Comparison of ENCODE assay signal across 14 cellular contexts in the genomic region with DNA sequence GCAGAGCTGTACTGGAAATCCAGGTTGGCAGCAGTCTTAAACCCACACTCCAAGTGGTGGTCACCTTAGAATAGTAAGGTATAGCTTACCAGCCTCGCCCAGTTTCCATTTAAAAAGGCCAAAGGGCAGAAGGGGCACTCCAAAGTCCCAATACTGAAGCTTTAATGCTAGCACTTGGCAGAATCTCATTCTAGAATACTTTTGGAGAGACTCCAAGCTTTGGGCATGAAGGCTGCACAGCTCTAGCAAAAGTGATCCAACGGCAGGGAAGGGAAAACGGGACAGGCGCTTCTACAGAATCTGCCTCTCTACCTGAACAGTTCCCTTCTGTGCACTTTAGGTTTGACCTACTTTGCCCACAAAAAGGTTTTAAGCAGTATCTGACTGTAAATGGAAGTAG. TPM values are rescaled to one million over a fixed set of nuclear protein-coding genes. Genes with fewer than 3 reads are reported as not detected.
DNase-seq lines count a peak whose midpoint lies in the region; ATAC-seq and TF ChIP-seq lines count a peak whose summit lies in the region.
"Had no signal": no experiment of that assay in that cellular context is flagged by ENCODE, and none has a peak within 500 bp of the region (broad histone marks: within the 10 kb centered on the region; RNA-seq: fewer than 3 reads in every experiment).

No MANE protein-coding gene starts in this region.

- no peak overlapping the region for H2BK20ac ChIP-seq in IMR-90 (ENCODE audit: low read depth, low read length)

- no peak overlapping the region for H2BK15ac ChIP-seq in IMR-90 (ENCODE audit: low read depth, low read length)

- no peak overlapping the region for H4K8ac ChIP-seq in IMR-90 (ENCODE audit: low read depth in 2 of 2, low read length in 2 of 2)

- H3K27me3 ChIP-seq in IMR-90 (ENCODE audit: control insufficient read depth, insufficient read depth, low read length): no peaks in the 10 kb centered on the region
- no peaks in the 10 kb centered on the region for H3K27me3 ChIP-seq in left lung
- H3K27me3 ChIP-seq in subcutaneous abdominal adipose tissue (ENCODE audit: control insufficient read depth in 5 of 5, insufficient read depth in 4 of 5, low read length in 5 of 5): no peaks in the 10 kb centered on the region
- H3K27me3 ChIP-seq: MG63 had no signal

- no peak overlapping the region for H3K27ac ChIP-seq in IMR-90 (ENCODE audit: insufficient read depth, low read length)
- H3K27ac ChIP-seq in left lung: peak overlapping the region; percentile 69 to 82
- peak overlapping the region; percentile 90 for H3K27ac ChIP-seq in subcutaneous abdominal adipose tissue (ENCODE audit: low read depth, low read length)

- H3K14ac ChIP-seq in IMR-90 (replicated peaks; ENCODE audit: low read depth, low read length): no peak overlapping the region

- no peak overlapping the region for H4K91ac ChIP-seq in IMR-90 (ENCODE audit: insufficient read depth, low read depth, low read length)

- H3K4ac ChIP-seq in IMR-90 (ENCODE audit: low read depth, low read length): 0 out of 2 replicates have a peak overlapping the region, but pooled peaks have one; percentile 20

- intact Hi-C loops in IMR-90 (cut with micrococcal nuclease): no loop called here
- intact Hi-C loops in left lung (cut with DNase I): no loop called here

- peaks cover 22% of the 10 kb centered on the region for H3K4me1 ChIP-seq in IMR-90 (ENCODE audit: control insufficient read depth, insufficient read depth, low read length)
- peaks cover 37 to 90% of the 10 kb centered on the region in 2 donors for H3K4me1 ChIP-seq in left lung
- peaks cover 7 to 78% (median 70%) of the 10 kb centered on the region in 5 donors for H3K4me1 ChIP-seq in subcutaneous abdominal adipose tissue (ENCODE audit: control insufficient read depth in 5 of 5, insufficient read depth in 5 of 5, low read length in 5 of 5)

- H2AFZ ChIP-seq in IMR-90 (replicated peaks; ENCODE audit: low read length, poor library complexity): no peak overlapping the region

- H2BK5ac ChIP-seq in IMR-90 (ENCODE audit: low read depth, low read length, poor library complexity, severe bottlenecking): no peak overlapping the region

- no peak overlapping the region for H3K18ac ChIP-seq in IMR-90 (ENCODE audit: low read depth, low read length)

- no peak for DNase-seq in IMR-90
- peak; percentile 71 for DNase-seq in cerebellar cortex (ENCODE audit: low spot score)
- DNase-seq in left lung: no peak
- DNase-seq in NCI-H446 treated with DMSO at 0.1 percent for 48 hours (lab: John Stamatoyannopoulos, UW): no peak
- no peak for DNase-seq in GM13976 (ENCODE audit: low spot score)
- DNase-seq: head of caudate nucleus; MG63; naive thymus-derived CD4-positive, alpha-beta T cell; NCI-H2081 treated with DMSO at 0.1 percent for 48 hours; NCI-H82; stimulated activated CD4-positive, alpha-beta T cell treated with anti-CD3 and anti-CD28 coated beads, Interleukin-1b, Interleukin-23, amount 100 ng/mL, for 48 hours had no signal

- no peak overlapping the region for H3K4me3 ChIP-seq in IMR-90 (ENCODE audit: insufficient read depth, low read depth, low read length)
- H3K4me3 ChIP-seq in left lung: no peak overlapping the region
- peak overlapping the region in 2 of 5 donors; percentile 2 to 30 for H3K4me3 ChIP-seq in subcutaneous abdominal adipose tissue (ENCODE audit: low read depth in 1 of 5, low read length in 5 of 5)
- H3K4me3 ChIP-seq: MG63 had no signal

- WGBS in IMR-90 (ENCODE audit: extremely low coverage in 2 of 2, insufficient read length in 1 of 2), 2 experiments: no CpG with 5 or more reads among the region's 4 CpGs

- TF ChIP-seq RAD21 in IMR-90 (IDR thresholded peaks at IDR 0.05; ENCODE audit: low read length): no peak

- no TSS peak for BruUV-seq in IMR-90 (replicated peaks; lab: Mats Ljungman, UMichigan)

- H3K9ac ChIP-seq in IMR-90 (ENCODE audit: low read depth, low read length) (no peak overlapping the region), subcutaneous abdominal adipose tissue (ENCODE audit: low read length in 5 of 5) (peak overlapping the region in 3 of 5 donors; percentile 2 to 35 (median 14))

- H3K9me1 ChIP-seq in IMR-90 (ENCODE audit: insufficient read depth, low read length): peaks cover 25% of the 10 kb centered on the region

- no peak overlapping the region for H2AK9ac ChIP-seq in IMR-90 (replicated peaks; ENCODE audit: low read depth, low read length, poor library complexity)

- no peak overlapping the region for H3K4me2 ChIP-seq in IMR-90 (ENCODE audit: low read depth, low read length)

- POLR2A ChIA-PET in IMR-90 (lab: Charles Lee; ENCODE audit: unreplicated experiment): no interaction called here

- in situ Hi-C loops in IMR-90 (cut with MboI; ENCODE audit: low sequenced_read_pairs) (no loop called here), GM13976 (cut with MboI; ENCODE audit: low sequenced_read_pairs, unreplicated experiment) (no loop called here)

- dilution Hi-C loops in IMR-90 (cut with HindIII; ENCODE audit: low sequenced_read_pairs, unreplicated experiment): no loop called here

- no peak overlapping the region for H2BK120ac ChIP-seq in IMR-90 (ENCODE audit: low read depth, low read length)

- CTCF ChIA-PET in IMR-90 (lab: Yijun Ruan, JAX): interaction anchor here (0.5 kb wide), 2 partner anchors 30 to 88 kb away, joined by 3 to 4 read pairs; no protein-coding TSS in a partner anchor

- ATAC-seq in IMR-90 (ENCODE audit: low read depth) (no peak), left lung (peak; percentile 15), GM21381 (IDR thresholded peaks at IDR 0.05; ENCODE audit: unreplicated experiment) (no peak), HG03442 (IDR thresholded peaks at IDR 0.05; ENCODE audit: unreplicated experiment) (no peak)
- ATAC-seq: naive thymus-derived CD4-positive, alpha-beta T cell had no signal

- no peak overlapping the region for H3K23ac ChIP-seq in IMR-90 (ENCODE audit: low read depth, low read length)

- H3K36me3 ChIP-seq in IMR-90 (ENCODE audit: control insufficient read depth, insufficient read depth, low read length) (peaks cover 3% of the 10 kb centered on the region), left lung (peaks cover 0 to 7% of the 10 kb centered on the region in 2 donors), subcutaneous abdominal adipose tissue (ENCODE audit: control insufficient read depth in 5 of 5, insufficient read depth in 5 of 5, low read length in 5 of 5) (no peaks in the 10 kb centered on the region)

- H3K9me3 ChIP-seq in IMR-90 (ENCODE audit: control insufficient read depth, insufficient read depth, low read length) (0 out of 2 replicates have a peak, but pooled peaks cover 2% of the 10 kb centered on the region), left lung (no peaks in the 10 kb centered on the region), subcutaneous abdominal adipose tissue (ENCODE audit: control insufficient read depth in 5 of 5, low read length in 5 of 5) (peaks cover 0 to 3% (median 0%) of the 10 kb centered on the region in 5 donors)
- H3K9me3 ChIP-seq: MG63 had no signal

- H2AK5ac ChIP-seq in IMR-90 (ENCODE audit: low read depth, low read length): no peak overlapping the region

- peaks cover 14 to 75% of the 10 kb centered on the region in 2 experiments for H3K79me1 ChIP-seq in IMR-90 (ENCODE audit: low read depth in 1 of 2, low read length in 2 of 2)

- peaks cover 79% of the 10 kb centered on the region for H4K20me1 ChIP-seq in IMR-90 (ENCODE audit: insufficient read depth, low read length)

- TF ChIP-seq POLR2A in IMR-90 (IDR thresholded peaks at IDR 0.05; ENCODE audit: low read depth, low read length): no peak

- no peak for TF ChIP-seq CTCF in IMR-90 (conservative IDR thresholded peaks at IDR 0.05; ENCODE audit: low read depth, low read length)
- no peak for TF ChIP-seq CTCF in left lung (IDR thresholded peaks at IDR 0.05)
- no peak for TF ChIP-seq CTCF in GM13976 (IDR thresholded peaks at IDR 0.05; ENCODE audit: borderline replicate concordance, control extremely low read depth, extremely low read depth, insufficient read depth, missing control alignments)

- H4K5ac ChIP-seq in IMR-90 (ENCODE audit: low read depth, low read length): no peak overlapping the region

- no peak overlapping the region for H3K56ac ChIP-seq in IMR-90 (ENCODE audit: extremely low read depth, insufficient read depth, low read length)

TF ChIP-seq in IMR-90, 13 proteins besides CTCF, POLR2A, EP300 and RAD21:
- TF ChIP-seq BHLHE40 (IDR thresholded peaks at IDR 0.05; ENCODE audit: low read depth, low read length) (no peak), MXI1 (IDR thresholded peaks at IDR 0.05; ENCODE audit: borderline replicate concordance, low read depth, low read length) (no peak), MAZ (IDR thresholded peaks at IDR 0.05; ENCODE audit: borderline replicate concordance, low read depth, low read length) (no peak), RFX5 (IDR thresholded peaks at IDR 0.05; ENCODE audit: low read depth, low read length) (no peak), NFE2L2 (IDR thresholded peaks at IDR 0.05; ENCODE audit: low read depth, low read length) (no peak), FOS (IDR thresholded peaks at IDR 0.05; ENCODE audit: low read depth, low read length) (no peak)

RNA-seq across cellular contexts. Expression of a gene that starts 19.7 kb away (rescaled TPM):
- total RNA-seq in IMR-90 (2012; rRNA removed) (20.3 and 21.7 TPM in 2 replicates), left lung (10 to 100 TPM; 31.5 to 43.4 TPM)
- polyA plus RNA-seq in IMR-90 (2012; rRNA removed): 13.3 and 13.4 TPM in 2 replicates
- polyA plus RNA-seq in IMR-90 (2012; cell fraction: cytosol; rRNA removed): 6.4 and 8.0 TPM in 2 replicates
- 24.1 and 44.4 TPM in 2 replicates for polyA plus RNA-seq in IMR-90 (2012; cell fraction: nucleus; rRNA removed; ENCODE audit: low replicate concordance)
